24 cellular contexts compared by ENCODE assay signal in the genomic region with DNA sequence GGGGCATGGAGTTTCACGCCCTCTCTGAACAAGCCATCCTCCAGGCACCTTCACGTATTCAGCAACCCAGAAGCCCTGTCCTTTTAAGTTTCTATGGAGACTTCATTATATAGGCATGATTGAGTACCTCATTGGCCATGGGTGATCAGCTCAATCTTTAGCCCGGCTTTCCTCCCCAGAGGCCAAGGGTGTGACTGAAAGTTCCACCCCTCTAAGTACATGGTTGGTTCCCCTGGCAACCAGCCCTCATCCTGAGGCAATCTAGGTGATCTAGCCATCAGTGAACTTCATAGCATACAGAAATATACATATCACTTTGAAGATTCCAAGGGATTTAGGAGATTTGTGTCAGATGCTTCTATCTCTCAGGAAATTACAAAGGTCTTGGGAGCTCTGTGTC.
"Had no signal": no experiment of that assay in that cellular context is flagged by ENCODE, and none has a peak within 500 bp of the region (broad histone marks: within the 10 kb centered on the region; RNA-seq: fewer than 3 reads in every experiment).

No MANE protein-coding gene starts in this region.

- H3K27me3 Mint-ChIP-seq: activated CD8-positive, alpha-beta T cell treated with anti-CD3 and anti-CD28 coated beads for 36 hours; activated naive CD4-positive, alpha-beta T cell treated with anti-CD3 and anti-CD28 coated beads, Interleukin-2, amount 10 ng/mL, durations not matched to agents 7 days and 5 days; activated naive CD8-positive, alpha-beta T cell treated with anti-CD3 and anti-CD28 coated beads for 36 hours; T-cell had no signal

- H3K36me3 Mint-ChIP-seq: activated naive CD4-positive, alpha-beta T cell treated with anti-CD3 and anti-CD28 coated beads, Interleukin-2, amount 10 ng/mL, durations not matched to agents 7 days and 5 days had no signal

- H3K9ac ChIP-seq: KMS-11 had no signal

- H3K9me3 Mint-ChIP-seq: activated CD8-positive, alpha-beta T cell treated with anti-CD3 and anti-CD28 coated beads for 36 hours; activated naive CD4-positive, alpha-beta T cell treated with anti-CD3 and anti-CD28 coated beads, Interleukin-2, amount 10 ng/mL, durations not matched to agents 7 days and 5 days; activated naive CD8-positive, alpha-beta T cell treated with anti-CD3 and anti-CD28 coated beads for 36 hours; activated T-cell treated with anti-CD3 and anti-CD28 coated beads, Interleukin-2, amount 50 U/mL, for 72 hours; activated T-helper 2 cell treated with anti-CD3 and anti-CD28 coated beads, Interferon-gamma antibody, Interleukin-2, Interleukin-4, amounts not matched to agents 10 μg/mL and 5 μg/mL and 100 μg/mL, durations not matched to agents 14 hours and 24 hours and 36 hours; T-cell had no signal

- H3K27ac Mint-ChIP-seq: activated CD8-positive, alpha-beta T cell treated with anti-CD3 and anti-CD28 coated beads for 36 hours; activated naive CD4-positive, alpha-beta T cell treated with anti-CD3 and anti-CD28 coated beads, Interleukin-2, amount 10 ng/mL, durations not matched to agents 7 days and 5 days; activated naive CD8-positive, alpha-beta T cell treated with anti-CD3 and anti-CD28 coated beads for 36 hours; activated T-cell treated with anti-CD3 and anti-CD28 coated beads, Interleukin-2, amount 50 U/mL, for 72 hours; activated T-helper 2 cell treated with anti-CD3 and anti-CD28 coated beads, Interferon-gamma antibody, Interleukin-2, Interleukin-4, amounts not matched to agents 10 μg/mL and 5 μg/mL and 100 μg/mL, durations not matched to agents 14 hours and 24 hours and 36 hours; T-cell had no signal

- H3K4me2 ChIP-seq: KMS-11 had no signal

- DNase-seq: activated CD4-positive, alpha-beta T cell treated with anti-CD3 and anti-CD28 coated beads for 4 hours; activated CD8-positive, alpha-beta memory T cell treated with anti-CD3 and anti-CD28 coated beads, Interleukin-2, amount 50 U/mL, for 4 hours; activated CD8-positive, alpha-beta T cell treated with anti-CD3 and anti-CD28 coated beads for 36 hours; activated gamma-delta T cell treated with Interleukin-2 at 50 U/mL for 16 hours; activated naive CD4-positive, alpha-beta T cell treated with anti-CD3 and anti-CD28 coated beads, Interleukin-2, amount 10 ng/mL, durations not matched to agents 7 days and 5 days; activated naive CD8-positive, alpha-beta T cell treated with anti-CD3 and anti-CD28 coated beads for 36 hours; activated T-cell treated with anti-CD3 and anti-CD28 coated beads, Interleukin-2, amount 50 U/mL, for 72 hours; brain microvascular endothelial cell; NCI-H1092; NCI-H1694 treated with DMSO at 0.1 percent for 48 hours; NCI-H2029 treated with DMSO at 0.1 percent for 48 hours; NCI-H446 treated with DMSO at 0.1 percent for 48 hours; NCI-H526; RPMI8226; T-cell; T-helper 2 cell; T1000 had no signal

- H3K27me3 ChIP-seq: brain microvascular endothelial cell, cardiac muscle cell had no signal

- H3K36me3 ChIP-seq: brain microvascular endothelial cell, cardiac muscle cell had no signal

- H3K4me3 ChIP-seq: cardiac muscle cell, SK-N-MC had no signal

- H3K4me3 Mint-ChIP-seq: activated CD8-positive, alpha-beta T cell treated with anti-CD3 and anti-CD28 coated beads for 36 hours; activated naive CD4-positive, alpha-beta T cell treated with anti-CD3 and anti-CD28 coated beads, Interleukin-2, amount 10 ng/mL, durations not matched to agents 7 days and 5 days; activated naive CD8-positive, alpha-beta T cell treated with anti-CD3 and anti-CD28 coated beads for 36 hours; activated T-cell treated with anti-CD3 and anti-CD28 coated beads, Interleukin-2, amount 50 U/mL, for 72 hours; T-cell had no signal

- H3K27ac ChIP-seq: brain microvascular endothelial cell, cardiac muscle cell, KMS-11, SK-N-MC, VCaP had no signal

- H3K4me1 Mint-ChIP-seq: activated naive CD4-positive, alpha-beta T cell treated with anti-CD3 and anti-CD28 coated beads, Interleukin-2, amount 10 ng/mL, durations not matched to agents 7 days and 5 days; T-cell had no signal

- ATAC-seq: activated CD4-positive, CD25-positive, alpha-beta regulatory T cell treated with anti-CD3 and anti-CD28 coated beads, Interleukin-2, amount 50 U/mL, for 24 hours; activated CD8-positive, alpha-beta T cell treated with anti-CD3 and anti-CD28 coated beads for 36 hours; activated T-cell treated with anti-CD3 and anti-CD28 coated beads, Interleukin-2, amount 50 U/mL, for 72 hours; Right ventricle myocardium inferior; T-cell had no signal
